8 cellular contexts compared by ENCODE assay signal in genomic region chr12:77010637-77011548, GRCh38. TPM values are rescaled to one million over a fixed set of nuclear protein-coding genes. Genes with fewer than 3 reads are reported as not detected.
DNase-seq lines count a peak whose midpoint lies in the region; ATAC-seq and TF ChIP-seq lines count a peak whose summit lies in the region.

No MANE protein-coding gene starts in this region.

- TF ChIP-seq CTCF in HL-60 (IDR thresholded peaks at IDR 0.05; ENCODE audit: insufficient read depth, low read length) (peak; percentile 98), mesothelial cell of epicardium (IDR thresholded peaks at IDR 0.05; ENCODE audit: unreplicated experiment) (peak; percentile 75)

- peak; percentile 82 for DNase-seq in D341Med (ENCODE audit: low spot score)
- DNase-seq in HL-60 (ENCODE audit: low read depth in 1 of 2, low spot score in 1 of 2): peak; percentile 16 to 69
- peak; percentile 87 for DNase-seq in NCI-H82 (lab: John Stamatoyannopoulos, UW)
- peak; percentile 81 for DNase-seq in activated CD8-positive, alpha-beta T cell treated with anti-CD3 and anti-CD28 coated beads, Interleukin-2, amount 10 ng/mL, durations not matched to agents 7 days and 5 days
- DNase-seq in effector memory CD8-positive, alpha-beta T cell: peak; percentile 37 to 54 (median 45)
- DNase-seq in mesothelial cell of epicardium (ENCODE audit: low spot score in 2 of 2, unreplicated experiment in 2 of 2): peak; percentile 62 to 87
- DNase-seq in stimulated activated CD8-positive, alpha-beta memory T cell treated with anti-CD3 and anti-CD28 coated beads, Interleukin-2, amount 100 ng/mL, for 48 hours (ENCODE audit: low read depth in 2 of 2): peak; percentile 49 to 55

- no peak overlapping the region for H3K4me3 Mint-ChIP-seq in activated CD8-positive, alpha-beta T cell treated with anti-CD3 and anti-CD28 coated beads, Interleukin-2, amount 10 ng/mL, durations not matched to agents 7 days and 5 days
- no peak overlapping the region for H3K4me3 Mint-ChIP-seq in effector memory CD8-positive, alpha-beta T cell
- peak overlapping the region; percentile 41 for H3K4me3 Mint-ChIP-seq in mesothelial cell of epicardium

- H3K4me3 ChIP-seq in HL-60 (replicated peaks; ENCODE audit: insufficient read depth, low read length): no peak overlapping the region

- H3K36me3 Mint-ChIP-seq in activated CD8-positive, alpha-beta T cell treated with anti-CD3 and anti-CD28 coated beads, Interleukin-2, amount 10 ng/mL, durations not matched to agents 7 days and 5 days (ENCODE audit: low read depth): no peaks in the 10 kb centered on the region
- H3K36me3 Mint-ChIP-seq in effector memory CD8-positive, alpha-beta T cell (ENCODE audit: insufficient read depth): no peaks in the 10 kb centered on the region
- H3K36me3 Mint-ChIP-seq in mesothelial cell of epicardium: no peaks in the 10 kb centered on the region

- POLR2A ChIA-PET in activated CD8-positive, alpha-beta T cell treated with anti-CD3 and anti-CD28 coated beads, Interleukin-2, amount 10 ng/mL, durations not matched to agents 7 days and 5 days (lab: Charles Lee): no interaction called here

- H3K9me3 Mint-ChIP-seq in activated CD8-positive, alpha-beta T cell treated with anti-CD3 and anti-CD28 coated beads, Interleukin-2, amount 10 ng/mL, durations not matched to agents 7 days and 5 days (ENCODE audit: insufficient read depth): no peaks in the 10 kb centered on the region
- H3K9me3 Mint-ChIP-seq in effector memory CD8-positive, alpha-beta T cell: no peaks in the 10 kb centered on the region
- H3K9me3 Mint-ChIP-seq in mesothelial cell of epicardium: no peaks in the 10 kb centered on the region

- H3K27ac ChIP-seq in HL-60 (replicated peaks): no peak overlapping the region

- H3K27me3 Mint-ChIP-seq in activated CD8-positive, alpha-beta T cell treated with anti-CD3 and anti-CD28 coated beads, Interleukin-2, amount 10 ng/mL, durations not matched to agents 7 days and 5 days (ENCODE audit: low read depth): peaks cover 18% of the 10 kb centered on the region
- H3K27me3 Mint-ChIP-seq in effector memory CD8-positive, alpha-beta T cell: peaks cover 10 to 17% of the 10 kb centered on the region in 2 donors
- peaks cover 2% of the 10 kb centered on the region for H3K27me3 Mint-ChIP-seq in mesothelial cell of epicardium (ENCODE audit: low read depth)

- no peaks in the 10 kb centered on the region for H3K4me1 Mint-ChIP-seq in activated CD8-positive, alpha-beta T cell treated with anti-CD3 and anti-CD28 coated beads, Interleukin-2, amount 10 ng/mL, durations not matched to agents 7 days and 5 days (ENCODE audit: low read depth)
- peaks cover 5 to 6% of the 10 kb centered on the region in 2 donors for H3K4me1 Mint-ChIP-seq in effector memory CD8-positive, alpha-beta T cell (ENCODE audit: low read depth in 2 of 2)
- H3K4me1 Mint-ChIP-seq in mesothelial cell of epicardium: peaks cover 5% of the 10 kb centered on the region

- no peaks in the 10 kb centered on the region for H3K27me3 ChIP-seq in HL-60 (ENCODE audit: insufficient read depth, poor library complexity, severe bottlenecking)

- CTCF ChIA-PET in activated CD8-positive, alpha-beta T cell treated with anti-CD3 and anti-CD28 coated beads, Interleukin-2, amount 10 ng/mL, durations not matched to agents 7 days and 5 days (lab: Charles Lee): interaction anchor here (0.6 to 3.1 kb wide), 65 partner anchors 11 to 542 kb away, joined by 3 to 54 read pairs (median 4); partner anchors contain the start of gene ZDHHC17

- ATAC-seq in GM21367 (IDR thresholded peaks at IDR 0.05; ENCODE audit: unreplicated experiment): peak; percentile 97
- peak; percentile 86 for ATAC-seq in activated CD8-positive, alpha-beta T cell treated with anti-CD3 and anti-CD28 coated beads, Interleukin-2, amount 10 ng/mL, durations not matched to agents 7 days and 5 days
- ATAC-seq in effector memory CD8-positive, alpha-beta T cell (replicated peaks): peak; percentile 76

- H3K27ac Mint-ChIP-seq in activated CD8-positive, alpha-beta T cell treated with anti-CD3 and anti-CD28 coated beads, Interleukin-2, amount 10 ng/mL, durations not matched to agents 7 days and 5 days: no peak overlapping the region
- H3K27ac Mint-ChIP-seq in effector memory CD8-positive, alpha-beta T cell: no peak overlapping the region
- no peak overlapping the region for H3K27ac Mint-ChIP-seq in mesothelial cell of epicardium

RNA-seq across cellular contexts. Expression of gene E2F7, which starts 54.5 kb away (rescaled TPM):
- 10 to 100 TPM; 23.8 to 25.3 TPM for total RNA-seq in activated CD8-positive, alpha-beta T cell treated with anti-CD3 and anti-CD28 coated beads, Interleukin-2, amount 10 ng/mL, durations not matched to agents 7 days and 5 days
- total RNA-seq in mesothelial cell of epicardium: 6.9 to 8.2 TPM (median 7.7 TPM) in 3 replicates
